1 cellular context compared by ENCODE assay signal in the genomic region with DNA sequence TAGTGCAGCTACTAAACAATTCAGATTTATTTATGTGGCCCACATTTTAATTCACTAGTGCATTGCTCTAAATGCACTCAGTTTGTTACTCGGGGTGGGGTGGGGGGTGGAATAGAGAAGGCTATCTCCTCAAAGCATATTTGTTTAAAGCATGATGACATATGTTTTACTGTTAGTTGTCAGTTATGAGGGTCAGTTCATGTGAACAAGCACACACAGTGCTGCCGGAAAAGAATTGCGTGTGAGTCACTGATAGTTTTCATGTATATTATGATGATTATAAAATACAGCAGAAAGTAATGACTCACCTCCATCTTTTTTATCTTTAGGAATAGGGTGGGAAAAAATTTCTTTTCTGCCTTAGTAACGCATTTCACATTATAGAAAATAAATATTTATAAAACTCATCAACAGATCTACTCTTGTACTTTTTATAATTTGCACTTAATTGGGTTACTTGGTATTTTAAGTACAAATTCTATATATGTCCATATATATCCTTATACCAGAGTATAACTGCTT.
TF ChIP-seq lines count a peak whose summit lies in the region.

No MANE protein-coding gene starts in this region.

TF ChIP-seq in K562, 482 proteins besides CTCF, POLR2A, EP300 and RAD21 (continues in another document):
- TF ChIP-seq ETS2 (tag; IDR thresholded peaks at IDR 0.05; ENCODE audit: borderline replicate concordance, poor library complexity, severe bottlenecking) (no peak), BDP1 (IDR thresholded peaks at IDR 0.05; ENCODE audit: insufficient read depth, insufficient read length) (no peak), ZNF830 (CRISPR knock-in tag; IDR thresholded peaks at IDR 0.05) (no peak), RBM34 (IDR thresholded peaks at IDR 0.05; ENCODE audit: borderline replicate concordance, insufficient read depth, low read length) (no peak), HOXB6 (CRISPR knock-in tag; IDR thresholded peaks at IDR 0.05; ENCODE audit: borderline replicate concordance) (no peak), ZNF696 (CRISPR knock-in tag; conservative IDR thresholded peaks at IDR 0.05) (no peak), ZC3H4 (CRISPR knock-in tag; IDR thresholded peaks at IDR 0.05; ENCODE audit: borderline replicate concordance) (no peak), LCOR (CRISPR knock-in tag; IDR thresholded peaks at IDR 0.05) (no peak), JUNB (CRISPR knock-in tag; conservative IDR thresholded peaks at IDR 0.05) (no peak; the same call in 1 of the 2 replicates), ATF7 (IDR thresholded peaks at IDR 0.05) (peak; percentile 93), PTBP1 (IDR thresholded peaks at IDR 0.05; ENCODE audit: low read depth, low read length) (no peak), HDAC3 (IDR thresholded peaks at IDR 0.05; ENCODE audit: borderline replicate concordance, partially characterized antibody) (peak; percentile 86), MIER1 (IDR thresholded peaks at IDR 0.05; ENCODE audit: low read depth) (no peak), FOS (IDR thresholded peaks at IDR 0.05; ENCODE audit: extremely low read depth, insufficient read length) (peak; percentile 70), FOXJ3 (CRISPR knock-in tag; IDR thresholded peaks at IDR 0.05) (no peak), ZFP30 (CRISPR knock-in tag; IDR thresholded peaks at IDR 0.05; ENCODE audit: borderline replicate concordance) (no peak), RFX7 (CRISPR knock-in tag; IDR thresholded peaks at IDR 0.05) (no peak), MTA1 (IDR thresholded peaks at IDR 0.05; ENCODE audit: borderline replicate concordance) (no peak), MTA2 (IDR thresholded peaks at IDR 0.05; ENCODE audit: low read depth) (peak; percentile 82), ZNF316 (IDR thresholded peaks at IDR 0.05) (peak; percentile 45; the same call in 1 of the 2 replicates), MAFG (tag; conservative IDR thresholded peaks at IDR 0.05) (peak; percentile 24), GABPA (tag; conservative IDR thresholded peaks at IDR 0.05; ENCODE audit: low read depth) (no peak), PURB (CRISPR knock-in tag; IDR thresholded peaks at IDR 0.05; ENCODE audit: low read depth) (no peak), RFX1 (IDR thresholded peaks at IDR 0.05) (0 out of 2 replicates have a peak, but pooled peaks have one; percentile 22), ZNF121 (CRISPR knock-in tag; conservative IDR thresholded peaks at IDR 0.05) (no peak), GATAD2B (IDR thresholded peaks at IDR 0.05; ENCODE audit: borderline replicate concordance) (peak; percentile 62; the same call in 1 of the 2 replicates), RFX5 (IDR thresholded peaks at IDR 0.05; ENCODE audit: low read depth, low read length) (0 out of 2 replicates have a peak, but pooled peaks have one; percentile 21), ZNF79 (CRISPR knock-in tag; IDR thresholded peaks at IDR 0.05; ENCODE audit: low read depth) (no peak)
- TF ChIP-seq, protein P1, sequence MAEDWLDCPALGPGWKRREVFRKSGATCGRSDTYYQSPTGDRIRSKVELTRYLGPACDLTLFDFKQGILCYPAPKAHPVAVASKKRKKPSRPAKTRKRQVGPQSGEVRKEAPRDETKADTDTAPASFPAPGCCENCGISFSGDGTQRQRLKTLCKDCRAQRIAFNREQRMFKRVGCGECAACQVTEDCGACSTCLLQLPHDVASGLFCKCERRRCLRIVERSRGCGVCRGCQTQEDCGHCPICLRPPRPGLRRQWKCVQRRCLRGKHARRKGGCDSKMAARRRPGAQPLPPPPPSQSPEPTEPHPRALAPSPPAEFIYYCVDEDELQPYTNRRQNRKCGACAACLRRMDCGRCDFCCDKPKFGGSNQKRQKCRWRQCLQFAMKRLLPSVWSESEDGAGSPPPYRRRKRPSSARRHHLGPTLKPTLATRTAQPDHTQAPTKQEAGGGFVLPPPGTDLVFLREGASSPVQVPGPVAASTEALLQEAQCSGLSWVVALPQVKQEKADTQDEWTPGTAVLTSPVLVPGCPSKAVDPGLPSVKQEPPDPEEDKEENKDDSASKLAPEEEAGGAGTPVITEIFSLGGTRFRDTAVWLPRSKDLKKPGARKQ (CRISPR knock-in tag; IDR thresholded peaks at IDR 0.05), result no peak
- TF ChIP-seq, protein P2, sequence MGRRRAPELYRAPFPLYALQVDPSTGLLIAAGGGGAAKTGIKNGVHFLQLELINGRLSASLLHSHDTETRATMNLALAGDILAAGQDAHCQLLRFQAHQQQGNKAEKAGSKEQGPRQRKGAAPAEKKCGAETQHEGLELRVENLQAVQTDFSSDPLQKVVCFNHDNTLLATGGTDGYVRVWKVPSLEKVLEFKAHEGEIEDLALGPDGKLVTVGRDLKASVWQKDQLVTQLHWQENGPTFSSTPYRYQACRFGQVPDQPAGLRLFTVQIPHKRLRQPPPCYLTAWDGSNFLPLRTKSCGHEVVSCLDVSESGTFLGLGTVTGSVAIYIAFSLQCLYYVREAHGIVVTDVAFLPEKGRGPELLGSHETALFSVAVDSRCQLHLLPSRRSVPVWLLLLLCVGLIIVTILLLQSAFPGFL (CRISPR knock-in tag; IDR thresholded peaks at IDR 0.05), result no peak
- TF ChIP-seq, protein P3, sequence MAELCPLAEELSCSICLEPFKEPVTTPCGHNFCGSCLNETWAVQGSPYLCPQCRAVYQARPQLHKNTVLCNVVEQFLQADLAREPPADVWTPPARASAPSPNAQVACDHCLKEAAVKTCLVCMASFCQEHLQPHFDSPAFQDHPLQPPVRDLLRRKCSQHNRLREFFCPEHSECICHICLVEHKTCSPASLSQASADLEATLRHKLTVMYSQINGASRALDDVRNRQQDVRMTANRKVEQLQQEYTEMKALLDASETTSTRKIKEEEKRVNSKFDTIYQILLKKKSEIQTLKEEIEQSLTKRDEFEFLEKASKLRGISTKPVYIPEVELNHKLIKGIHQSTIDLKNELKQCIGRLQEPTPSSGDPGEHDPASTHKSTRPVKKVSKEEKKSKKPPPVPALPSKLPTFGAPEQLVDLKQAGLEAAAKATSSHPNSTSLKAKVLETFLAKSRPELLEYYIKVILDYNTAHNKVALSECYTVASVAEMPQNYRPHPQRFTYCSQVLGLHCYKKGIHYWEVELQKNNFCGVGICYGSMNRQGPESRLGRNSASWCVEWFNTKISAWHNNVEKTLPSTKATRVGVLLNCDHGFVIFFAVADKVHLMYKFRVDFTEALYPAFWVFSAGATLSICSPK (IDR thresholded peaks at IDR 0.05; ENCODE audit: borderline replicate concordance), result no peak
- TF ChIP-seq, protein P4, sequence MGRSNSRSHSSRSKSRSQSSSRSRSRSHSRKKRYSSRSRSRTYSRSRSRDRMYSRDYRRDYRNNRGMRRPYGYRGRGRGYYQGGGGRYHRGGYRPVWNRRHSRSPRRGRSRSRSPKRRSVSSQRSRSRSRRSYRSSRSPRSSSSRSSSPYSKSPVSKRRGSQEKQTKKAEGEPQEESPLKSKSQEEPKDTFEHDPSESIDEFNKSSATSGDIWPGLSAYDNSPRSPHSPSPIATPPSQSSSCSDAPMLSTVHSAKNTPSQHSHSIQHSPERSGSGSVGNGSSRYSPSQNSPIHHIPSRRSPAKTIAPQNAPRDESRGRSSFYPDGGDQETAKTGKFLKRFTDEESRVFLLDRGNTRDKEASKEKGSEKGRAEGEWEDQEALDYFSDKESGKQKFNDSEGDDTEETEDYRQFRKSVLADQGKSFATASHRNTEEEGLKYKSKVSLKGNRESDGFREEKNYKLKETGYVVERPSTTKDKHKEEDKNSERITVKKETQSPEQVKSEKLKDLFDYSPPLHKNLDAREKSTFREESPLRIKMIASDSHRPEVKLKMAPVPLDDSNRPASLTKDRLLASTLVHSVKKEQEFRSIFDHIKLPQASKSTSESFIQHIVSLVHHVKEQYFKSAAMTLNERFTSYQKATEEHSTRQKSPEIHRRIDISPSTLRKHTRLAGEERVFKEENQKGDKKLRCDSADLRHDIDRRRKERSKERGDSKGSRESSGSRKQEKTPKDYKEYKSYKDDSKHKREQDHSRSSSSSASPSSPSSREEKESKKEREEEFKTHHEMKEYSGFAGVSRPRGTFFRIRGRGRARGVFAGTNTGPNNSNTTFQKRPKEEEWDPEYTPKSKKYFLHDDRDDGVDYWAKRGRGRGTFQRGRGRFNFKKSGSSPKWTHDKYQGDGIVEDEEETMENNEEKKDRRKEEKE (IDR thresholded peaks at IDR 0.05; ENCODE audit: borderline replicate concordance in 1 of 2, control insufficient read depth in 1 of 2, low read depth in 2 of 2, low read length in 1 of 2), result peak in 1 of 2 experiments; percentile 79; a peak in 1 of 4 replicates
- TF ChIP-seq, protein P5, sequence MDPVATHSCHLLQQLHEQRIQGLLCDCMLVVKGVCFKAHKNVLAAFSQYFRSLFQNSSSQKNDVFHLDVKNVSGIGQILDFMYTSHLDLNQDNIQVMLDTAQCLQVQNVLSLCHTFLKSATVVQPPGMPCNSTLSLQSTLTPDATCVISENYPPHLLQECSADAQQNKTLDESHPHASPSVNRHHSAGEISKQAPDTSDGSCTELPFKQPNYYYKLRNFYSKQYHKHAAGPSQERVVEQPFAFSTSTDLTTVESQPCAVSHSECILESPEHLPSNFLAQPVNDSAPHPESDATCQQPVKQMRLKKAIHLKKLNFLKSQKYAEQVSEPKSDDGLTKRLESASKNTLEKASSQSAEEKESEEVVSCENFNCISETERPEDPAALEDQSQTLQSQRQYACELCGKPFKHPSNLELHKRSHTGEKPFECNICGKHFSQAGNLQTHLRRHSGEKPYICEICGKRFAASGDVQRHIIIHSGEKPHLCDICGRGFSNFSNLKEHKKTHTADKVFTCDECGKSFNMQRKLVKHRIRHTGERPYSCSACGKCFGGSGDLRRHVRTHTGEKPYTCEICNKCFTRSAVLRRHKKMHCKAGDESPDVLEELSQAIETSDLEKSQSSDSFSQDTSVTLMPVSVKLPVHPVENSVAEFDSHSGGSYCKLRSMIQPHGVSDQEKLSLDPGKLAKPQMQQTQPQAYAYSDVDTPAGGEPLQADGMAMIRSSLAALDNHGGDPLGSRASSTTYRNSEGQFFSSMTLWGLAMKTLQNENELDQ (CRISPR knock-in tag; IDR thresholded peaks at IDR 0.05; ENCODE audit: borderline replicate concordance), result no peak
- TF ChIP-seq, protein P6, sequence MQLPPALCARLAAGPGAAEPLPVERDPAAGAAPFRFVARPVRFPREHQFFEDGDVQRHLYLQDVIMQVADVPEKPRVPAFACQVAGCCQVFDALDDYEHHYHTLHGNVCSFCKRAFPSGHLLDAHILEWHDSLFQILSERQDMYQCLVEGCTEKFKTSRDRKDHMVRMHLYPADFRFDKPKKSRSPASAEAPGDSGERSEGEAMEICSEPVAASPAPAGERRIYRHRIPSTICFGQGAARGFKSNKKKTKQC (CRISPR knock-in tag; IDR thresholded peaks at IDR 0.05), result no peak
- TF ChIP-seq, protein P7, sequence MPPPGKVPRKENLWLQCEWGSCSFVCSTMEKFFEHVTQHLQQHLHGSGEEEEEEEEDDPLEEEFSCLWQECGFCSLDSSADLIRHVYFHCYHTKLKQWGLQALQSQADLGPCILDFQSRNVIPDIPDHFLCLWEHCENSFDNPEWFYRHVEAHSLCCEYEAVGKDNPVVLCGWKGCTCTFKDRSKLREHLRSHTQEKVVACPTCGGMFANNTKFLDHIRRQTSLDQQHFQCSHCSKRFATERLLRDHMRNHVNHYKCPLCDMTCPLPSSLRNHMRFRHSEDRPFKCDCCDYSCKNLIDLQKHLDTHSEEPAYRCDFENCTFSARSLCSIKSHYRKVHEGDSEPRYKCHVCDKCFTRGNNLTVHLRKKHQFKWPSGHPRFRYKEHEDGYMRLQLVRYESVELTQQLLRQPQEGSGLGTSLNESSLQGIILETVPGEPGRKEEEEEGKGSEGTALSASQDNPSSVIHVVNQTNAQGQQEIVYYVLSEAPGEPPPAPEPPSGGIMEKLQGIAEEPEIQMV (tag; conservative IDR thresholded peaks at IDR 0.05; ENCODE audit: low read depth), result no peak
- TF ChIP-seq, protein P8, sequence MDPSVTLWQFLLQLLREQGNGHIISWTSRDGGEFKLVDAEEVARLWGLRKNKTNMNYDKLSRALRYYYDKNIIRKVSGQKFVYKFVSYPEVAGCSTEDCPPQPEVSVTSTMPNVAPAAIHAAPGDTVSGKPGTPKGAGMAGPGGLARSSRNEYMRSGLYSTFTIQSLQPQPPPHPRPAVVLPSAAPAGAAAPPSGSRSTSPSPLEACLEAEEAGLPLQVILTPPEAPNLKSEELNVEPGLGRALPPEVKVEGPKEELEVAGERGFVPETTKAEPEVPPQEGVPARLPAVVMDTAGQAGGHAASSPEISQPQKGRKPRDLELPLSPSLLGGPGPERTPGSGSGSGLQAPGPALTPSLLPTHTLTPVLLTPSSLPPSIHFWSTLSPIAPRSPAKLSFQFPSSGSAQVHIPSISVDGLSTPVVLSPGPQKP (CRISPR knock-in tag; IDR thresholded peaks at IDR 0.05), result no peak
- TF ChIP-seq, protein P9, sequence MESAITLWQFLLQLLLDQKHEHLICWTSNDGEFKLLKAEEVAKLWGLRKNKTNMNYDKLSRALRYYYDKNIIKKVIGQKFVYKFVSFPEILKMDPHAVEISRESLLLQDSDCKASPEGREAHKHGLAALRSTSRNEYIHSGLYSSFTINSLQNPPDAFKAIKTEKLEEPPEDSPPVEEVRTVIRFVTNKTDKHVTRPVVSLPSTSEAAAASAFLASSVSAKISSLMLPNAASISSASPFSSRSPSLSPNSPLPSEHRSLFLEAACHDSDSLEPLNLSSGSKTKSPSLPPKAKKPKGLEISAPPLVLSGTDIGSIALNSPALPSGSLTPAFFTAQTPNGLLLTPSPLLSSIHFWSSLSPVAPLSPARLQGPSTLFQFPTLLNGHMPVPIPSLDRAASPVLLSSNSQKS (CRISPR knock-in tag; IDR thresholded peaks at IDR 0.05), result peak; percentile 65; the same call in 1 of the 2 replicates
- TF ChIP-seq, protein P10, sequence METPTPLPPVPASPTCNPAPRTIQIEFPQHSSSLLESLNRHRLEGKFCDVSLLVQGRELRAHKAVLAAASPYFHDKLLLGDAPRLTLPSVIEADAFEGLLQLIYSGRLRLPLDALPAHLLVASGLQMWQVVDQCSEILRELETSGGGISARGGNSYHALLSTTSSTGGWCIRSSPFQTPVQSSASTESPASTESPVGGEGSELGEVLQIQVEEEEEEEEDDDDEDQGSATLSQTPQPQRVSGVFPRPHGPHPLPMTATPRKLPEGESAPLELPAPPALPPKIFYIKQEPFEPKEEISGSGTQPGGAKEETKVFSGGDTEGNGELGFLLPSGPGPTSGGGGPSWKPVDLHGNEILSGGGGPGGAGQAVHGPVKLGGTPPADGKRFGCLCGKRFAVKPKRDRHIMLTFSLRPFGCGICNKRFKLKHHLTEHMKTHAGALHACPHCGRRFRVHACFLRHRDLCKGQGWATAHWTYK (CRISPR knock-in tag; IDR thresholded peaks at IDR 0.05), result no peak
- TF ChIP-seq, protein P11, sequence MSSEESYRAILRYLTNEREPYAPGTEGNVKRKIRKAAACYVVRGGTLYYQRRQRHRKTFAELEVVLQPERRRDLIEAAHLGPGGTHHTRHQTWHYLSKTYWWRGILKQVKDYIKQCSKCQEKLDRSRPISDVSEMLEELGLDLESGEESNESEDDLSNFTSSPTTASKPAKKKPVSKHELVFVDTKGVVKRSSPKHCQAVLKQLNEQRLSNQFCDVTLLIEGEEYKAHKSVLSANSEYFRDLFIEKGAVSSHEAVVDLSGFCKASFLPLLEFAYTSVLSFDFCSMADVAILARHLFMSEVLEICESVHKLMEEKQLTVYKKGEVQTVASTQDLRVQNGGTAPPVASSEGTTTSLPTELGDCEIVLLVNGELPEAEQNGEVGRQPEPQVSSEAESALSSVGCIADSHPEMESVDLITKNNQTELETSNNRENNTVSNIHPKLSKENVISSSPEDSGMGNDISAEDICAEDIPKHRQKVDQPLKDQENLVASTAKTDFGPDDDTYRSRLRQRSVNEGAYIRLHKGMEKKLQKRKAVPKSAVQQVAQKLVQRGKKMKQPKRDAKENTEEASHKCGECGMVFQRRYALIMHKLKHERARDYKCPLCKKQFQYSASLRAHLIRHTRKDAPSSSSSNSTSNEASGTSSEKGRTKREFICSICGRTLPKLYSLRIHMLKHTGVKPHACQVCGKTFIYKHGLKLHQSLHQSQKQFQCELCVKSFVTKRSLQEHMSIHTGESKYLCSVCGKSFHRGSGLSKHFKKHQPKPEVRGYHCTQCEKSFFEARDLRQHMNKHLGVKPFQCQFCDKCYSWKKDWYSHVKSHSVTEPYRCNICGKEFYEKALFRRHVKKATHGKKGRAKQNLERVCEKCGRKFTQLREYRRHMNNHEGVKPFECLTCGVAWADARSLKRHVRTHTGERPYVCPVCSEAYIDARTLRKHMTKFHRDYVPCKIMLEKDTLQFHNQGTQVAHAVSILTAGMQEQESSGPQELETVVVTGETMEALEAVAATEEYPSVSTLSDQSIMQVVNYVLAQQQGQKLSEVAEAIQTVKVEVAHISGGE (CRISPR knock-in tag; IDR thresholded peaks at IDR 0.05), result no peak
